In the genomic region with DNA sequence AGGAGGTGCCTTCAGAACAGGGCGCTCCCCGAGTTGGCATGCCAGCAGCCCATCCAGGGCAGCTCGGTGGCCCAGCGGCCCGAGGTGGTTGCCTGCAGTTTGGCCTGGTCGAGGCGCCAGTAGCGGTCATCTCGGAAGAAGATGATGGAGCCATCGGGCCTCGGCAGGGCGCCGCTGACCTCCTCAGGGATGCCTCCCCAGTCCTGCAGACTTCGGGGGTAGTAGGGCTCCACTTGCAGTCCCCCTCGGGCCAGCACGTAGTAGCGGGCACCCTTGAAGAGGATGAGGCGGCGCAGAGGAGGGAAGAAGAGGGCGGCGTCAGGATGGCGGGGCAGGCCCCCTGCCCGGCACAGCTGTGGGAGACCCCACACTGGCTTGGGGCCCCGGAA, we compare ENCODE assay signal across 11 cellular contexts. TPM values are rescaled to one million over a fixed set of nuclear protein-coding genes. Genes with fewer than 3 reads are reported as not detected.
"Had no signal": no experiment of that assay in that cellular context is flagged by ENCODE, and none has a peak within 500 bp of the region (broad histone marks: within the 10 kb centered on the region; RNA-seq: fewer than 3 reads in every experiment).

No MANE protein-coding gene starts in this region.

- H3K4me3 ChIP-seq: ovary, right lobe of liver, smooth muscle cell, suprapubic skin, upper lobe of left lung had no signal

- H3K27ac ChIP-seq: epithelial cell of prostate, ovary, right lobe of liver, suprapubic skin, upper lobe of left lung had no signal

- H3K27me3 ChIP-seq: ovary, right lobe of liver, suprapubic skin, upper lobe of left lung had no signal

- H3K4me2 ChIP-seq: smooth muscle cell had no signal

- H3K36me3 ChIP-seq: ovary, right lobe of liver, suprapubic skin, upper lobe of left lung had no signal

- H3K9me3 ChIP-seq: ovary, right lobe of liver, suprapubic skin, upper lobe of left lung had no signal

- DNase-seq: activated effector memory CD4-positive, alpha-beta T cell treated with Interleukin-2 at 50 U/mL for 16 hours; mesendoderm; ovary; T-helper 17 cell had no signal

RNA-seq across cellular contexts. Expression of a gene that starts 5.8 kb away (rescaled TPM):
- polyA plus RNA-seq: fibroblast of lung, liver, ovary had no signal

RNA-seq across cellular contexts. Expression of a gene that starts 13.4 kb away (rescaled TPM):
- polyA plus RNA-seq: fibroblast of lung, liver, smooth muscle cell had no signal
